Comparison of ENCODE assay signal across 15 cellular contexts in the genomic region with DNA sequence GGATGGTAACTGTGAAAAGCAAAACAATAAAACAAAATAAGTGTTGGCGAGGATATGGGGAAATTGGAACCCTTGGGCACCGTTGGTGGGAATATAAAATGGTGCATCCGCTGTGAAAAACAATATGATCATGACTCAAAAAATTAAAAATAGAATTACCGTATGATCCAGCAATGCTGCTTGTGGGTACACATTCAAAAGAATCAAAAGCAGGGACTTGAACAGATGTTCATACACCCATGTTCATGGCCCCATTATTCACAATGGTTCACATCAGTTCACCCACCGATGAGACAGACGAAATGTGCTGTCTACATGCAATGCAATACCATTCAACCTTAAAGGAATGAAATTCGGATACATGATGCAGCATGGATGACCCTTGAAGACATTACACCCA. TPM values are rescaled to one million over a fixed set of nuclear protein-coding genes. Genes with fewer than 3 reads are reported as not detected.
DNase-seq lines count a peak whose midpoint lies in the region; ATAC-seq and TF ChIP-seq lines count a peak whose summit lies in the region.
"Had no signal": no experiment of that assay in that cellular context is flagged by ENCODE, and none has a peak within 500 bp of the region (broad histone marks: within the 10 kb centered on the region; RNA-seq: fewer than 3 reads in every experiment).

No MANE protein-coding gene starts in this region.

- no peak overlapping the region for H3K4me3 ChIP-seq in Peyer's patch

- no peak for TF ChIP-seq CTCF in Peyer's patch (IDR thresholded peaks at IDR 0.05)

- no peaks in the 10 kb centered on the region for H3K36me3 Mint-ChIP-seq in activated naive CD8-positive, alpha-beta T cell
- H3K36me3 Mint-ChIP-seq in activated naive CD8-positive, alpha-beta T cell treated with anti-CD3 and anti-CD28 coated beads for 36 hours: peaks cover 2% of the 10 kb centered on the region

- peaks cover 2 to 26% (median 20%) of the 10 kb centered on the region in 4 donors for H3K4me1 ChIP-seq in Peyer's patch

- H3K4me3 Mint-ChIP-seq in activated naive CD8-positive, alpha-beta T cell: peak overlapping the region; percentile 33
- H3K4me3 Mint-ChIP-seq in activated naive CD8-positive, alpha-beta T cell treated with anti-CD3 and anti-CD28 coated beads for 36 hours: no peak overlapping the region

- H3K27me3 Mint-ChIP-seq in activated naive CD8-positive, alpha-beta T cell: no peaks in the 10 kb centered on the region
- H3K27me3 Mint-ChIP-seq in activated naive CD8-positive, alpha-beta T cell treated with anti-CD3 and anti-CD28 coated beads for 36 hours: peaks cover 11% of the 10 kb centered on the region

- H3K9me3 ChIP-seq in Peyer's patch: no peaks in the 10 kb centered on the region
- H3K9me3 ChIP-seq: ascending aorta, left lung had no signal

- H3K27ac ChIP-seq in Peyer's patch: peak overlapping the region in 3 of 4 donors; percentile 34 to 85 (median 61)
- H3K27ac ChIP-seq: ascending aorta, left lung had no signal

- DNase-seq in activated naive CD8-positive, alpha-beta T cell treated with anti-CD3 and anti-CD28 coated beads for 36 hours: no peak
- DNase-seq in Peyer's patch: no peak
- peak; percentile 80 for DNase-seq in myocyte (ENCODE audit: low read depth)
- no peak for DNase-seq in NCI-H524 (lab: John Stamatoyannopoulos, UW)
- no peak for DNase-seq in AG20443 (ENCODE audit: low spot score)
- DNase-seq in GDM1 (lab: John Stamatoyannopoulos, UW): no peak
- DNase-seq: activated CD4-positive, alpha-beta T cell treated with anti-CD3 and anti-CD28 coated beads for 48 hours; DMS 273 treated with DMSO at 0.1 percent for 48 hours; GOT3; NCI-H1694; NCI-H446 had no signal

- peaks cover 20% of the 10 kb centered on the region for H3K4me1 Mint-ChIP-seq in activated naive CD8-positive, alpha-beta T cell (ENCODE audit: low read depth)
- peaks cover 17% of the 10 kb centered on the region for H3K4me1 Mint-ChIP-seq in activated naive CD8-positive, alpha-beta T cell treated with anti-CD3 and anti-CD28 coated beads for 36 hours

- TF ChIP-seq POLR2A in Peyer's patch (IDR thresholded peaks at IDR 0.05): no peak

- H3K27me3 ChIP-seq in Peyer's patch: no peaks in the 10 kb centered on the region
- H3K27me3 ChIP-seq: ascending aorta, left lung had no signal

- peaks cover 0 to 2% (median 0%) of the 10 kb centered on the region in 3 donors for H3K36me3 ChIP-seq in Peyer's patch
- H3K36me3 ChIP-seq: ascending aorta had no signal

- ATAC-seq in GM18511 (IDR thresholded peaks at IDR 0.05; ENCODE audit: unreplicated experiment): no peak

- no peaks in the 10 kb centered on the region for H3K9me3 Mint-ChIP-seq in activated naive CD8-positive, alpha-beta T cell (ENCODE audit: low read depth)
- H3K9me3 Mint-ChIP-seq in activated naive CD8-positive, alpha-beta T cell treated with anti-CD3 and anti-CD28 coated beads for 36 hours: no peaks in the 10 kb centered on the region

- H3K27ac Mint-ChIP-seq in activated naive CD8-positive, alpha-beta T cell: peak overlapping the region; percentile 34
- no peak overlapping the region for H3K27ac Mint-ChIP-seq in activated naive CD8-positive, alpha-beta T cell treated with anti-CD3 and anti-CD28 coated beads for 36 hours

RNA-seq across cellular contexts. Expression of a gene that starts 1.2 kb away (rescaled TPM):
- 1 to 10 TPM; 4.0 to 5.9 TPM for total RNA-seq in activated naive CD8-positive, alpha-beta T cell treated with anti-CD3 and anti-CD28 coated beads for 36 hours
- total RNA-seq in Peyer's patch (10 to 100 TPM in 1 of 4 donors, 1 to 10 TPM in 3; 1.1 to 17.3 (median 3.4) TPM), myocyte (1.5 and 4.6 TPM in 2 replicates)
- polyA plus RNA-seq in myocyte (2012): 3.6 TPM

RNA-seq across cellular contexts. Expression of a gene that starts 17.6 kb away (rescaled TPM):
- total RNA-seq in activated naive CD8-positive, alpha-beta T cell treated with anti-CD3 and anti-CD28 coated beads for 36 hours: 1 to 10 TPM; 5.2 to 5.9 TPM
- total RNA-seq in Peyer's patch (10 to 100 TPM in 3 of 4 donors, 1 to 10 TPM in 1; 8.3 to 16.0 (median 14.8) TPM), myocyte (13.2 and 18.9 TPM in 2 replicates)
- polyA plus RNA-seq in myocyte (2012): 18.8 TPM
- total RNA-seq: ascending aorta had no signal

RNA-seq across cellular contexts. Expression of a gene that starts 53.3 kb away (rescaled TPM):
- total RNA-seq in activated naive CD8-positive, alpha-beta T cell treated with anti-CD3 and anti-CD28 coated beads for 36 hours: 10 to 100 TPM; 94.3 to 94.5 TPM
- 10 to 100 TPM; 45.7 to 94.9 (median 77.0) TPM for total RNA-seq in Peyer's patch
- 58.8 and 62.9 TPM in 2 replicates for total RNA-seq in myocyte
- 122 TPM for polyA plus RNA-seq in myocyte (2012)

RNA-seq across cellular contexts. Expression of a gene that starts 54.2 kb away (rescaled TPM):
- total RNA-seq in activated naive CD8-positive, alpha-beta T cell treated with anti-CD3 and anti-CD28 coated beads for 36 hours: 1,000 to 10,000 TPM; 1,236 to 1,275 TPM
- total RNA-seq in Peyer's patch (100 to 1,000 TPM in 3 of 4 donors, 10 to 100 TPM in 1; 97.9 to 206 (median 151) TPM), myocyte (374 and 603 TPM in 2 replicates)
- 1,227 TPM for polyA plus RNA-seq in myocyte (2012)
